ENCODE assay signal across 8 cellular contexts in genomic region chr9:116661037-116661954, GRCh38. TPM values are rescaled to one million over a fixed set of nuclear protein-coding genes. Genes with fewer than 3 reads are reported as not detected.
DNase-seq lines count a peak whose midpoint lies in the region; ATAC-seq, FAIRE-seq and TF ChIP-seq lines count a peak whose summit lies in the region.

No MANE protein-coding gene starts in this region.

- no peaks in the 10 kb centered on the region for H4K20me1 ChIP-seq in HepG2 (ENCODE audit: insufficient read depth, low read length)

- in situ Hi-C loops in KBM-7 (cut with MboI; ENCODE audit: low pct_unique_long_range_greater_than_20kb, low sequenced_read_pairs), result no loop called here
- in situ Hi-C loops in HepG2 (cut with HindIII; ENCODE audit: extremely low pct_ligation_motif_present, low pct_unique_long_range_greater_than_20kb), result loop anchor here (5.0 kb wide), 2 partner anchors 509 to 779 kb away; partner anchors contain the start of gene PAPPA

- FAIRE-seq in HepG2 (lab: Jason Lieb, UNC), result peak; percentile 86

- H3K4me1 ChIP-seq in HepG2 (ENCODE audit: insufficient read depth, low read length) (peaks cover 8% of the 10 kb centered on the region; the same call in 1 of the 2 replicates), upper lobe of right lung (no peaks in the 10 kb centered on the region)

- peak; percentile 65 for ATAC-seq in activated CD8-positive, alpha-beta memory T cell treated with anti-CD3 and anti-CD28 coated beads, Interleukin-2, amount 10 ng/mL, durations not matched to agents 7 days and 5 days
- ATAC-seq in GM21619 (IDR thresholded peaks at IDR 0.05; ENCODE audit: unreplicated experiment) (peak; percentile 89), HepG2 (peak; percentile 89), upper lobe of right lung (peak; percentile 93)

- no peak overlapping the region for H3K4me3 ChIP-seq in coronary artery
- H3K4me3 ChIP-seq in HepG2 (replicated peaks in 1 of 3; ENCODE audit: insufficient read depth in 1 of 3, low read depth in 2 of 3, low read length in 3 of 3), result no peak overlapping the region
- H3K4me3 ChIP-seq in upper lobe of right lung, result no peak overlapping the region

- H3K4me2 ChIP-seq in HepG2 (ENCODE audit: low read depth, low read length), result no peak overlapping the region

- no peaks in the 10 kb centered on the region for H3K27me3 ChIP-seq in HepG2 (ENCODE audit: control insufficient read depth in 1 of 2, insufficient read depth in 2 of 2, low read length in 2 of 2)
- no peaks in the 10 kb centered on the region for H3K27me3 ChIP-seq in upper lobe of right lung

- H3K79me2 ChIP-seq in HepG2 (ENCODE audit: insufficient read depth, low read length), result no peaks in the 10 kb centered on the region

- no peak overlapping the region for H3K27ac ChIP-seq in coronary artery
- H3K27ac ChIP-seq in HepG2 (ENCODE audit: extremely low read length, insufficient read depth, low read length), result no peak overlapping the region
- H3K27ac ChIP-seq in upper lobe of right lung, result no peak overlapping the region

- H3K9me3 ChIP-seq in HepG2 (ENCODE audit: low read length) (no peaks in the 10 kb centered on the region), upper lobe of right lung (no peaks in the 10 kb centered on the region)

- TF ChIP-seq CTCF in coronary artery (IDR thresholded peaks at IDR 0.05), result peak; percentile 35
- peak; percentile 84 for TF ChIP-seq CTCF in HepG2 (CRISPR knock-in tag; IDR thresholded peaks at IDR 0.05)
- TF ChIP-seq CTCF in upper lobe of right lung (IDR thresholded peaks at IDR 0.05), result peak; percentile 76

- intact Hi-C loops in HepG2 (cut with micrococcal nuclease; ENCODE audit: unreplicated experiment) (loop anchor here (1.0 to 5.0 kb wide), 5 partner anchors 72 to 1070 kb away; no protein-coding TSS in a partner anchor), upper lobe of right lung (cut with DNase I) (no loop called here)

- TF ChIP-seq EP300 in HepG2 (IDR thresholded peaks at IDR 0.05; ENCODE audit: low read depth in 2 of 2, low read length in 2 of 2) (no peak), HepG2 (CRISPR knock-in tag; IDR thresholded peaks at IDR 0.05; ENCODE audit: borderline replicate concordance) (no peak)

- H3K27ac Mint-ChIP-seq in activated CD8-positive, alpha-beta memory T cell treated with anti-CD3 and anti-CD28 coated beads, Interleukin-2, amount 10 ng/mL, durations not matched to agents 7 days and 5 days, result no peak overlapping the region

- POLR2A ChIA-PET in HepG2 (lab: Yijun Ruan, JAX), result no interaction called here

- no peaks in the 10 kb centered on the region for H3K9me3 Mint-ChIP-seq in activated CD8-positive, alpha-beta memory T cell treated with anti-CD3 and anti-CD28 coated beads, Interleukin-2, amount 10 ng/mL, durations not matched to agents 7 days and 5 days (ENCODE audit: low read depth)

- H3K36me3 Mint-ChIP-seq in activated CD8-positive, alpha-beta memory T cell treated with anti-CD3 and anti-CD28 coated beads, Interleukin-2, amount 10 ng/mL, durations not matched to agents 7 days and 5 days, result no peaks in the 10 kb centered on the region

- TF ChIP-seq RAD21 in HepG2 (CRISPR knock-in tag; IDR thresholded peaks at IDR 0.05), result peak; percentile 71

- H3K36me3 ChIP-seq in HepG2 (replicated peaks in 1 of 2; ENCODE audit: control insufficient read depth in 1 of 2, insufficient read depth in 2 of 2, low read length in 2 of 2) (no peaks in the 10 kb centered on the region), upper lobe of right lung (no peaks in the 10 kb centered on the region)

- no peaks in the 10 kb centered on the region for H3K27me3 Mint-ChIP-seq in activated CD8-positive, alpha-beta memory T cell treated with anti-CD3 and anti-CD28 coated beads, Interleukin-2, amount 10 ng/mL, durations not matched to agents 7 days and 5 days

- no peak overlapping the region for H3K9ac ChIP-seq in HepG2 (ENCODE audit: insufficient read depth, low read depth, low read length)

- 69% methylated on average over 7 of the region's 7 CpGs for WGBS in HepG2 (ENCODE audit: low lambda C conversion rate)

- no peak overlapping the region for H3K4me3 Mint-ChIP-seq in activated CD8-positive, alpha-beta memory T cell treated with anti-CD3 and anti-CD28 coated beads, Interleukin-2, amount 10 ng/mL, durations not matched to agents 7 days and 5 days

- no peak for DNase-seq in activated CD8-positive, alpha-beta memory T cell treated with anti-CD3 and anti-CD28 coated beads, Interleukin-2, amount 10 ng/mL, durations not matched to agents 7 days and 5 days
- DNase-seq in activated CD8-positive, alpha-beta memory T cell treated with anti-CD3 and anti-CD28 coated beads, Interleukin-2, amount 50 U/mL, for 48 hours, result no peak
- peak; percentile 56 for DNase-seq in KBM-7
- DNase-seq in OCI-M1 (lab: John Stamatoyannopoulos, UW), result peak; percentile 70
- DNase-seq in coronary artery (ENCODE audit: low spot score), result no peak
- DNase-seq in HepG2 (ENCODE audit: low spot score), result peak; percentile 57
- DNase-seq in upper lobe of right lung, result no peak

- no peaks in the 10 kb centered on the region for H3K4me1 Mint-ChIP-seq in activated CD8-positive, alpha-beta memory T cell treated with anti-CD3 and anti-CD28 coated beads, Interleukin-2, amount 10 ng/mL, durations not matched to agents 7 days and 5 days

- BruUV-seq in HepG2 (replicated peaks; lab: Mats Ljungman, UMichigan), result no TSS peak

- no peak for TF ChIP-seq POLR2A in HepG2 (IDR thresholded peaks at IDR 0.05; ENCODE audit: insufficient read depth in 1 of 2, low read depth in 2 of 2, low read length in 2 of 2)

- CTCF ChIA-PET in activated CD8-positive, alpha-beta memory T cell treated with anti-CD3 and anti-CD28 coated beads, Interleukin-2, amount 10 ng/mL, durations not matched to agents 7 days and 5 days (lab: Charles Lee), result interaction anchor here (0.6 to 1.0 kb wide), 2 partner anchors 9 to 11 kb away, joined by 3 to 4 read pairs; no protein-coding TSS in a partner anchor
- CTCF ChIA-PET in HepG2 (lab: Yijun Ruan, JAX; ENCODE audit: low intra/inter-chr PET ratio, low total read pairs), result interaction anchor here (0.8 to 3.8 kb wide), 4 partner anchors 72 to 1068 kb away, joined by 3 to 34 read pairs (median 4); no protein-coding TSS in a partner anchor

- no peak overlapping the region for H2AFZ ChIP-seq in HepG2 (ENCODE audit: low read length)

TF ChIP-seq in HepG2, 621 proteins besides CTCF, POLR2A, EP300 and RAD21 (continues in another document):
- TF ChIP-seq MIXL1 (CRISPR knock-in tag; IDR thresholded peaks at IDR 0.05), result 0 out of 2 replicates have a peak, but pooled peaks have one; percentile 43
- TF ChIP-seq CREM (IDR thresholded peaks at IDR 0.05), result no peak
- TF ChIP-seq CREM (CRISPR knock-in tag; IDR thresholded peaks at IDR 0.05), result no peak
- TF ChIP-seq BRD4 (CRISPR knock-in tag; IDR thresholded peaks at IDR 0.05), result no peak
- TF ChIP-seq STAG1 (CRISPR knock-in tag; IDR thresholded peaks at IDR 0.05), result peak; percentile 90
- TF ChIP-seq, protein P1, sequence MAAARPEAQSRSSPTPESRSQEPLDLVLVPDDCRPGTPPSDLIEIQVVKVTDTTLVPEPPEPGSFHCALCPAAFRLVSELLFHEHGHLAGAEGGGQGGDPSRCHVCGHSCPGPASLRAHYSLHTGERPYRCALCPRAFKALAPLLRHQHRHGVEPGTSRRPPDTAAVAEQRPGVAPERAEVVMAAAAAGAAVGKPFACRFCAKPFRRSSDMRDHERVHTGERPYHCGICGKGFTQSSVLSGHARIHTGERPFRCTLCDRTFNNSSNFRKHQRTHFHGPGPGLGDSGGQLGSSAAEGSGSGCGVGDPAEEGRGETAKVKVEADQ (CRISPR knock-in tag; IDR thresholded peaks at IDR 0.05; ENCODE audit: borderline replicate concordance), result no peak
- 0 out of 2 replicates have a peak, but pooled peaks have one; percentile 30 for TF ChIP-seq ZNF335 (CRISPR knock-in tag; IDR thresholded peaks at IDR 0.05)
- TF ChIP-seq, protein P2, sequence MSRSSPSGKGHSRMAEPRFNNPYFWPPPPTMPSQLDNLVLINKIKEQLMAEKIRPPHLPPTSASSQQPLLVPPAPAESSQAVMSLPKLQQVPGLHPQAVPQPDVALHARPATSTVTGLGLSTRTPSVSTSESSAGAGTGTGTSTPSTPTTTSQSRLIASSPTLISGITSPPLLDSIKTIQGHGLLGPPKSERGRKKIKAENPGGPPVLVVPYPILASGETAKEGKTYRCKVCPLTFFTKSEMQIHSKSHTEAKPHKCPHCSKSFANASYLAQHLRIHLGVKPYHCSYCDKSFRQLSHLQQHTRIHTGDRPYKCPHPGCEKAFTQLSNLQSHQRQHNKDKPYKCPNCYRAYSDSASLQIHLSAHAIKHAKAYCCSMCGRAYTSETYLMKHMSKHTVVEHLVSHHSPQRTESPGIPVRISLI (CRISPR knock-in tag; IDR thresholded peaks at IDR 0.05; ENCODE audit: borderline replicate concordance), result peak; percentile 80; the same call in 1 of the 2 replicates
- TF ChIP-seq JUNB (CRISPR knock-in tag; IDR thresholded peaks at IDR 0.05; ENCODE audit: borderline replicate concordance), result no peak
- TF ChIP-seq SMC3 (IDR thresholded peaks at IDR 0.05; ENCODE audit: low read length), result peak; percentile 80

RNA-seq across cellular contexts. Expression of gene TRIM32, which starts 25.8 kb away (rescaled TPM):
- total RNA-seq in activated CD8-positive, alpha-beta memory T cell treated with anti-CD3 and anti-CD28 coated beads, Interleukin-2, amount 10 ng/mL, durations not matched to agents 7 days and 5 days, result 10 to 100 TPM; 14.0 to 19.8 TPM
- total RNA-seq in HepG2 (2016; rRNA removed; fragmentation: Illumina TruSeq; extraction: Trizol) (7.7 and 11.6 TPM in 2 replicates), upper lobe of right lung (21.2 TPM)
- 1.0 and 1.9 TPM in 2 replicates for total RNA-seq in HepG2 (2016; cell fraction: cytosol; rRNA removed; fragmentation: Illumina TruSeq; extraction: Trizol; ENCODE audit: low read depth)
- total RNA-seq in HepG2 (2016; cell fraction: insoluble cytoplasmic fraction; rRNA removed; fragmentation: Illumina TruSeq; extraction: Trizol), result 8.8 and 12.5 TPM in 2 replicates
- 3.9 and 4.2 TPM in 2 replicates for total RNA-seq in HepG2 (2016; cell fraction: membrane; rRNA removed; fragmentation: Illumina TruSeq; extraction: Trizol)
- 7.1 and 8.6 TPM in 2 replicates for total RNA-seq in HepG2 (2016; cell fraction: nucleus; rRNA removed; fragmentation: Illumina TruSeq; extraction: Trizol)
- polyA plus RNA-seq in HepG2 (2011; rRNA removed), result 6.5 and 6.9 TPM in 2 replicates
- polyA plus RNA-seq in HepG2 (2011; cell fraction: cytosol; rRNA removed), result 4.4 and 6.4 TPM in 2 replicates
- 8.4 and 8.9 TPM in 2 replicates for polyA plus RNA-seq in HepG2 (2011; cell fraction: nucleus; rRNA removed)
- 4.1 and 5.1 TPM in 2 replicates for polyA plus RNA-seq in HepG2 (2012)
- 0.52 and 0.58 TPM in 2 replicates for polyA plus RNA-seq in HepG2 (2016; cell fraction: cytosol; fragmentation: Illumina TruSeq; extraction: Trizol; ENCODE audit: low read depth)
- polyA plus RNA-seq in HepG2 (2016; cell fraction: insoluble cytoplasmic fraction; fragmentation: Illumina TruSeq; extraction: Trizol; ENCODE audit: low read depth), result 8.0 and 9.9 TPM in 2 replicates
- polyA plus RNA-seq in HepG2 (2016; cell fraction: membrane; fragmentation: Illumina TruSeq; extraction: Trizol; ENCODE audit: low read depth), result 1.6 and 2.2 TPM in 2 replicates
- polyA plus RNA-seq in HepG2 (2016; cell fraction: nucleus; fragmentation: Illumina TruSeq; extraction: Trizol; ENCODE audit: insufficient read depth, low read depth), result 6.8 and 7.6 TPM in 2 replicates
- polyA minus RNA-seq in HepG2 (2011; rRNA and poly(A)+ RNA removed; ENCODE audit: low replicate concordance), result 45.6 and 65.4 TPM in 2 replicates
- 7.4 and 9.6 TPM in 2 replicates for polyA minus RNA-seq in HepG2 (2011; cell fraction: cytosol; rRNA and poly(A)+ RNA removed)
- 24.2 and 30.6 TPM in 2 replicates for polyA minus RNA-seq in HepG2 (2011; cell fraction: nucleus; rRNA and poly(A)+ RNA removed)

Comparison
In these comparisons a context has a peak if more than half of its experiments do, and no peak if none do; other contexts are left out.
1. DNase-seq: peak in KBM-7 (single experiment), OCI-M1 (single experiment) and HepG2 (single experiment); none in activated CD8-positive, alpha-beta memory T cell treated with anti-CD3 and anti-CD28 coated beads, Interleukin-2, amount 10 ng/mL, durations not matched to agents 7 days and 5 days (single experiment), activated CD8-positive, alpha-beta memory T cell treated with anti-CD3 and anti-CD28 coated beads, Interleukin-2, amount 50 U/mL, for 48 hours (single experiment), coronary artery (single experiment) and upper lobe of right lung (single experiment).
2. Peak in every context shown above with its lines, with median percentiles within 50 percentile points of each other: ATAC-seq and CTCF ChIP-seq.